Comparison of ENCODE assay signal across 7 cellular contexts in the genomic region with DNA sequence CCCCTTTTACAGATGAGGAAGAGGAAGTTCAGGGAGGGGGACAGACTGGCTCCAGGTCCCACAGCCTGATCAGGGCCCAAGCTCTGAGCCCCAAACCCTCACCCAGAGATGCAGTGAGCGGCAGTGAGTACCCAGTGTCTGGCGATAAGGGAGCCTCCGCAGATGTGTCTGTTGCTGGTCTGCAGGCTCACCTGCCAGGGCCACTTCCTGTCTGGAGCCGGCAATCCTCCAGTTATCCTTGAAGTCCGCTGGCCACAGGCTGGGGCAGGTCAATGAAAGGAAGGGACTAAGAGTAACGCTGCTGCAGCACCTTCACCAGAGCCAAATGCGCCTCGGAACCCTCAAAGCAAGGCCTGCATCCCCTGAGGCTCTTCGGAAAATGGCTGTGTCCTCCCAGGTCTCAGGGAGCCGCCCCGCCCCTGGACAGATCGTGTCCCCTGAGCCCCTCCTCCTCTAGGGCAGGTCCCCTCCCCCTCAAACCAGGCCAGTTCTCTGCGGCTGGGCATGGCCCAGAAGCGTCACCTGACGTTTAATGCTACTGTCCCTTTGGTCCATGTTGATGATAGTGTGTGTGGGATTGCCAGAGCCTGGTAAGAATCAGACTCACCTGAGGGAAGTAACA. TPM values are rescaled to one million over a fixed set of nuclear protein-coding genes. Genes with fewer than 3 reads are reported as not detected.
A peak's percentile ranks its signal among the peaks of the same experiment; 100 is the strongest.
DNase-seq lines count a peak whose midpoint lies in the region; ATAC-seq, FAIRE-seq and TF ChIP-seq lines count a peak whose summit lies in the region.

No MANE protein-coding gene starts in this region.

- H3K27me3 ChIP-seq in HUES64 (ENCODE audit: insufficient read depth, low read length), result peaks cover 15% of the 10 kb centered on the region
- H3K27me3 ChIP-seq in bronchial epithelial cell (ENCODE audit: control insufficient read depth, insufficient read depth, low read length), result peaks cover 2% of the 10 kb centered on the region
- H3K27me3 ChIP-seq in stomach smooth muscle (ENCODE audit: control insufficient read depth in 1 of 2, insufficient read depth in 2 of 2, low read length in 2 of 2), result no peaks in the 10 kb centered on the region

- H3K9me3 ChIP-seq in HUES64 (ENCODE audit: insufficient read depth, low read depth, low read length) (no peaks in the 10 kb centered on the region), stomach smooth muscle (ENCODE audit: control insufficient read depth in 2 of 2, low read length in 2 of 2) (no peaks in the 10 kb centered on the region)

- peaks cover 4% of the 10 kb centered on the region for H3K4me1 ChIP-seq in HUES64 (ENCODE audit: insufficient read depth, low read length)
- peaks cover 9% of the 10 kb centered on the region for H3K4me1 ChIP-seq in stomach smooth muscle (ENCODE audit: control insufficient read depth, insufficient read depth, low read length)

- H3K27ac ChIP-seq in HUES64 (ENCODE audit: low read depth, low read length) (no peak overlapping the region), stomach smooth muscle (ENCODE audit: low read length) (no peak overlapping the region)

- FAIRE-seq in bronchial epithelial cell (lab: Jason Lieb, UNC) (no peak), D721Med (lab: Jason Lieb, UNC) (no peak)

- H3K4me3 ChIP-seq in HUES64 (ENCODE audit: low read length) (peak overlapping the region; percentile 61), bronchial epithelial cell (ENCODE audit: low read depth, low read length) (peak overlapping the region; percentile 31), stomach smooth muscle (ENCODE audit: low read length in 2 of 2) (peak overlapping the region; percentile 14 to 68)

- no peak for DNase-seq in bronchial epithelial cell (ENCODE audit: low read depth)
- no peak for DNase-seq in left colon
- DNase-seq in UCSD-AML1 (lab: John Stamatoyannopoulos, UW; ENCODE audit: unreplicated experiment), result no peak
- DNase-seq in D721Med (ENCODE audit: insufficient read length, low spot score), result no peak

- TF ChIP-seq CTCF in bronchial epithelial cell (IDR thresholded peaks at IDR 0.05; ENCODE audit: insufficient read depth, low read length, severe bottlenecking), result no peak
- TF ChIP-seq CTCF in D721Med (IDR thresholded peaks at IDR 0.05; ENCODE audit: insufficient read depth, missing control alignments), result no peak

- 29% methylated on average over 15 of the region's 15 CpGs for whole genome bisulfite sequencing in HUES64

- H3K9ac ChIP-seq in HUES64 (ENCODE audit: low read depth, low read length) (peak overlapping the region; percentile 49), stomach smooth muscle (ENCODE audit: low read length in 2 of 2) (no peak overlapping the region)

- H3K36me3 ChIP-seq in HUES64 (ENCODE audit: insufficient read depth, low read length) (no peaks in the 10 kb centered on the region), bronchial epithelial cell (ENCODE audit: control insufficient read depth, insufficient read depth, low read length) (no peaks in the 10 kb centered on the region), stomach smooth muscle (ENCODE audit: control insufficient read depth in 2 of 2, insufficient read depth in 2 of 2, low read length in 2 of 2) (no peaks in the 10 kb centered on the region)

- ATAC-seq in left colon, result peak; percentile 53
- ATAC-seq in GM18867 (IDR thresholded peaks at IDR 0.05; ENCODE audit: unreplicated experiment), result no peak

- intact Hi-C loops in left colon (cut with DNase I, micrococcal nuclease), result no loop called here

RNA-seq across cellular contexts. Expression of a gene that starts 51.5 kb away (rescaled TPM):
- polyA plus RNA-seq in HUES64 (2013, experiment 1 of 2), result 0.25 TPM
- polyA plus RNA-seq in HUES64 (2013, experiment 2 of 2), result 0.44 TPM
- total RNA-seq in bronchial epithelial cell, result not detected in 2 replicates
- under 1 TPM; 0.47 to 0.79 TPM for total RNA-seq in left colon
